ENCODE assay signal across 8 cellular contexts in the genomic region with DNA sequence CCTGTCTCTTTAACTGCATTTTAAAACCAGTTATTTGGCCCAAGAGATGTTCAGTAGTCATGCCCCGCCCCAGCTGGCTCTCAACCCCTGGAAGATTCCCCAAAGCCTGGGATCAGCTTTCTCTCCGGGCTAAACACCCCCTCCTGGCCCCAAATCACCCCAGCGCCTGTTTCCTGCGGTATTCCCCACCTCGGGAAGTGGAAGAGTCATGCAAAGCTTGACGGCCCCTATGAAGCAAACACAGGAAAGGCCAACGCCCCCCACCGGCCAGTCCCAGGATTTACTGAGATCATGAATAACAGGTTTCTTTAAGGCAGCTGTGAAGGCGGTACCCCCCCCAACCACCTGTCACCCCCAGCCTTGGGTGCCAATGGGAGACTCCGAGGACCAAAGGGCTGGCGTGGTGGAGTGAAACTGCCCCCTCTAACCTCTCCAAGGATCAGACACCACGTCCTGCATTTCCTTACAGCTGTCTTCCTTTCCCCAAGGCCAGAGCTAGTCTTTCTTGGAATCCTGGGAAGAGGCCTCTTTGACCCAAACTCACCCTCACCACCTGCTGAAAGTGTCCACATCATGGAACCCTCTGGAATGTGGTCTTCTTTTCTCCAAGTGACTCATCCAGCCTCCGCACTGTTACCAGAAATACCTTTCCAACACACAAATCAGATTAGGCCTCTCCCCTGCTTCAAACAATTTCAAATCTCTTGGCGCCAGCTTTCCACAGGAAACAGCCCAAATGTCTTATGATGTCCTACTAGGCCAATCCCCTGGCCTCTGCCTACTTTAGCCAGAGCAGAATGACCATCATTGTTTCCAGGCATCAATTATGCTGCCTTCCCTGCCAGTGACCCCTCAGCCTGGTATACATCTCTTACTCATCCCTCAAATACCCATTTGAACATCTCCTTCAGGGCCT.
DNase-seq lines count a peak whose midpoint lies in the region; TF ChIP-seq lines count a peak whose summit lies in the region.

No MANE protein-coding gene starts in this region.

- POLR2A ChIA-PET in MCF 10A (lab: Yijun Ruan, JAX): no interaction called here

- H3K23ac ChIP-seq in mesenchymal stem cell (ENCODE audit: low read length in 2 of 2): no peak overlapping the region

- H3K9me2 ChIP-seq in MM.1S (replicated peaks; ENCODE audit: insufficient read depth, low read length): no peaks in the 10 kb centered on the region

- H2BK5ac ChIP-seq in mesenchymal stem cell (ENCODE audit: low read depth, low read length, poor library complexity, severe bottlenecking): no peak overlapping the region

- H3K4me3 Mint-ChIP-seq in MCF 10A (ENCODE audit: unreplicated experiment): no peak overlapping the region
- H3K4me3 Mint-ChIP-seq in endothelial cell (ENCODE audit: unreplicated experiment): peak overlapping the region; percentile 0

- intact Hi-C loops in breast epithelium (cut with DNase I; ENCODE audit: low total_unique reads): no loop called here
- intact Hi-C loops in MCF 10A (cut with micrococcal nuclease): no loop called here

- H3K27me3 Mint-ChIP-seq in MCF 10A (ENCODE audit: insufficient read depth, unreplicated experiment) (no peaks in the 10 kb centered on the region), endothelial cell (ENCODE audit: unreplicated experiment) (peaks cover 9% of the 10 kb centered on the region)

- peak overlapping the region in 1 of 2 experiments; percentile 40 for H3K4ac ChIP-seq in mesenchymal stem cell (ENCODE audit: low read depth in 1 of 2, low read length in 2 of 2)

- H3K9ac ChIP-seq in mesenchymal stem cell (ENCODE audit: low read length) (peak overlapping the region; percentile 62), MM.1S (ENCODE audit: low read length) (no peak overlapping the region)

- H3K27ac ChIP-seq in breast epithelium: peak overlapping the region; percentile 23 to 58
- no peak overlapping the region for H3K27ac ChIP-seq in mesenchymal stem cell (ENCODE audit: low read length, poor library complexity, severe bottlenecking)
- H3K27ac ChIP-seq in MM.1S (ENCODE audit: low read length): no peak overlapping the region

- H3K27me3 ChIP-seq in breast epithelium (no peaks in the 10 kb centered on the region), mesenchymal stem cell (ENCODE audit: control insufficient read depth in 1 of 2, insufficient read depth in 1 of 2, low read length in 2 of 2) (no peaks in the 10 kb centered on the region), MM.1S (replicated peaks; ENCODE audit: insufficient read depth, low read length) (no peaks in the 10 kb centered on the region)

- H4K20me1 ChIP-seq in MM.1S (ENCODE audit: insufficient read depth, low read length): no peaks in the 10 kb centered on the region

- H3K14ac ChIP-seq in mesenchymal stem cell (ENCODE audit: low read length in 2 of 2): peak overlapping the region in 1 of 2 experiments; percentile 68

- H3K79me1 ChIP-seq in mesenchymal stem cell (replicated peaks; ENCODE audit: low read length, poor library complexity, severe bottlenecking): no peaks in the 10 kb centered on the region

- no peak for TF ChIP-seq POLR2A in breast epithelium (IDR thresholded peaks at IDR 0.05)

- H3K36me3 Mint-ChIP-seq in MCF 10A (ENCODE audit: insufficient read depth, unreplicated experiment) (no peaks in the 10 kb centered on the region), endothelial cell (ENCODE audit: low read depth, unreplicated experiment) (peaks cover 7% of the 10 kb centered on the region)

- H2AK5ac ChIP-seq in mesenchymal stem cell (ENCODE audit: low read length, severe bottlenecking): no peak overlapping the region

- H4K8ac ChIP-seq in mesenchymal stem cell (ENCODE audit: low read length): no peak overlapping the region

- H3K36me3 ChIP-seq in breast epithelium (no peaks in the 10 kb centered on the region), mesenchymal stem cell (ENCODE audit: control insufficient read depth in 1 of 2, insufficient read depth in 2 of 2, low read depth in 1 of 2, low read length in 2 of 2) (peaks cover 0 to 4% of the 10 kb centered on the region in 2 experiments), MM.1S (replicated peaks; ENCODE audit: insufficient read depth, low read length) (no peaks in the 10 kb centered on the region)

- 69% methylated on average over 14 of the region's 14 CpGs for WGBS in mesenchymal stem cell

- CTCF ChIA-PET in MCF 10A (lab: Yijun Ruan, JAX): no interaction called here

- H4K91ac ChIP-seq in mesenchymal stem cell (ENCODE audit: low read length): no peak overlapping the region

- H3K4me1 ChIP-seq in breast epithelium (no peaks in the 10 kb centered on the region), mesenchymal stem cell (ENCODE audit: control insufficient read depth, insufficient read depth, low read depth, low read length) (peaks cover 7% of the 10 kb centered on the region), MM.1S (ENCODE audit: low read length) (no peaks in the 10 kb centered on the region)

- no peaks in the 10 kb centered on the region for H3K9me3 ChIP-seq in breast epithelium
- H3K9me3 ChIP-seq in mesenchymal stem cell (ENCODE audit: control insufficient read depth, low read length): peaks cover 15% of the 10 kb centered on the region
- H3K9me3 ChIP-seq in MM.1S (replicated peaks; ENCODE audit: insufficient read depth, low read length): no peaks in the 10 kb centered on the region

- peak overlapping the region in 1 of 2 experiments; percentile 47 for H3K18ac ChIP-seq in mesenchymal stem cell (ENCODE audit: low read depth in 1 of 2, low read length in 2 of 2)

- no peak overlapping the region for H2BK12ac ChIP-seq in mesenchymal stem cell (ENCODE audit: low read length in 2 of 2)

- no TSS peak for BruUV-seq in MCF 10A (replicated peaks; lab: Mats Ljungman, UMichigan)

- no peaks in the 10 kb centered on the region for H3F3A ChIP-seq in MM.1S (ENCODE audit: insufficient read depth, low read length)

- H3K4me2 ChIP-seq in mesenchymal stem cell (ENCODE audit: low read length, poor library complexity, severe bottlenecking) (no peak overlapping the region), MM.1S (ENCODE audit: low read depth, low read length) (no peak overlapping the region)

- DNase-seq in breast epithelium (ENCODE audit: low spot score in 2 of 2) (no peak), MCF 10A (ENCODE audit: unreplicated experiment) (no peak), endothelial cell (ENCODE audit: low spot score) (peak; percentile 21), mesenchymal stem cell (peak; percentile 62), SKM-1 treated with dmso at 0.1 percent for 144 hours (lab: John Stamatoyannopoulos, UW; ENCODE audit: unreplicated experiment) (no peak), MM.1S (no peak)
- DNase-seq in activated CD8-positive, alpha-beta memory T cell treated with anti-CD3 and anti-CD28 coated beads, Interleukin-2, amount 50 U/mL, for 48 hours: no peak
- no peak for DNase-seq in activated naive CD4-positive, alpha-beta T cell treated with anti-CD3 and anti-CD28 coated beads, Interleukin-2, amount 50 U/mL, for 16 hours

- no peak overlapping the region for H2BK120ac ChIP-seq in mesenchymal stem cell (ENCODE audit: low read depth, low read length)

- H2AFZ ChIP-seq in mesenchymal stem cell (ENCODE audit: low read depth, low read length) (no peak overlapping the region), MM.1S (ENCODE audit: low read length) (no peak overlapping the region)

- peak in 1 of 3 donors; percentile 33 for TF ChIP-seq CTCF in breast epithelium (IDR thresholded peaks at IDR 0.05)
- no peak for TF ChIP-seq CTCF in MCF 10A (IDR thresholded peaks at IDR 0.05; ENCODE audit: unreplicated experiment)
- TF ChIP-seq CTCF in endothelial cell (IDR thresholded peaks at IDR 0.05; ENCODE audit: unreplicated experiment): no peak
- no peak for TF ChIP-seq CTCF in MM.1S (IDR thresholded peaks at IDR 0.05; ENCODE audit: low read length)

- H3K9me3 Mint-ChIP-seq in MCF 10A (ENCODE audit: unreplicated experiment) (no peaks in the 10 kb centered on the region), endothelial cell (ENCODE audit: unreplicated experiment) (no peaks in the 10 kb centered on the region)

- no peak overlapping the region for H3K27ac Mint-ChIP-seq in MCF 10A (ENCODE audit: low read depth, unreplicated experiment)
- H3K27ac Mint-ChIP-seq in endothelial cell (ENCODE audit: unreplicated experiment): peak overlapping the region; percentile 2

- H3K4me3 ChIP-seq in breast epithelium (no peak overlapping the region), mesenchymal stem cell (ENCODE audit: insufficient read depth in 1 of 2, low read depth in 1 of 2, low read length in 2 of 2) (no peak overlapping the region), MM.1S (ENCODE audit: low read length) (no peak overlapping the region)

- H2BK15ac ChIP-seq in mesenchymal stem cell (ENCODE audit: low read depth, poor library complexity, severe bottlenecking): no peak overlapping the region

- no peaks in the 10 kb centered on the region for H3K79me2 ChIP-seq in MM.1S (ENCODE audit: low read length)

- H3K4me1 Mint-ChIP-seq in MCF 10A (ENCODE audit: insufficient read depth, unreplicated experiment) (peaks cover 6% of the 10 kb centered on the region), endothelial cell (ENCODE audit: unreplicated experiment) (peaks cover 18% of the 10 kb centered on the region)

Comparison
In these comparisons a context has a peak if more than half of its experiments do, and no peak if none do; other contexts are left out.
1. DNase-seq: peak in endothelial cell (single experiment) and mesenchymal stem cell (single experiment); none in breast epithelium (0 of 2), MCF 10A (single experiment), activated CD8-positive, alpha-beta memory T cell treated with anti-CD3 and anti-CD28 coated beads, Interleukin-2, amount 50 U/mL, for 48 hours (single experiment), SKM-1 treated with dmso at 0.1 percent for 144 hours (single experiment), activated naive CD4-positive, alpha-beta T cell treated with anti-CD3 and anti-CD28 coated beads, Interleukin-2, amount 50 U/mL, for 16 hours (single experiment) and MM.1S (single experiment).
2. H3K27ac ChIP-seq: peak in breast epithelium (2 of 2); none in mesenchymal stem cell (single experiment) and MM.1S (single experiment).